1 cellular context compared by ENCODE assay signal in the genomic region with DNA sequence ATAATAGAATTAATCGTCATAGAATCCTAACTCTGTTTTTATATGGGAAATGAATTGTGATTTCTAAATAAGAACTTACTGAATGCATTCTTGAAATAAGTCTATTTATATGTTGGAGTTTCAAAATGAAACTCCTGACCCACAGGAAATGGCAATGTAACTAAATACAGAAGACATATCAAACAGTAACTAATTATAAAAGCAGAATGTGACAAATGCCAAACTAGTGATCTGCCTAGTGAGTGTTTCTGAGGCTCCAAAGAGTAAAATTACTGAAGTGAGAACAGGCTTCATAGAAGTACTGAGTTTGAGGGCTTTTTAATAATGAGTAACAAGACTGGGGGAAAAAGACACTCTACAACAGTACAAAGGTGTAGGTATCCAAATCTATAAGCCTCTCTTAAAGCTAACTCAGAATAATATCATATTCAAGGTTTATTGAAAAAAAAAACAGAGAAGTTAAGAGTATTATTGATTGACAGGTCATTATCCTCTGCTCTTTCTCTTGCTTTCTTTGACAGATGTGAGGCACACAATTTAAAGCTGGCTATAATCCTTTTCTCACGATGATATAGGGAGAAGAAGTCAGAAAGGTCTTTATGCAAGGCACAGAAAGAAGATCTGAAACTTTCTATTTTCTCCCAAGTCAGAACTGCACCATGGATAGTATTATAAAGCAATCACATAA.
TF ChIP-seq lines count a peak whose summit lies in the region.

No MANE protein-coding gene starts in this region.

TF ChIP-seq in HepG2, 621 proteins besides CTCF, POLR2A, EP300 and RAD21:
- TF ChIP-seq AHR (CRISPR knock-in tag; IDR thresholded peaks at IDR 0.05) (no peak), YEATS2 (CRISPR knock-in tag; IDR thresholded peaks at IDR 0.05; ENCODE audit: borderline replicate concordance) (no peak), SOX13 (IDR thresholded peaks at IDR 0.05) (no peak), SOX13 (CRISPR knock-in tag; conservative IDR thresholded peaks at IDR 0.05 in 1 of 2, IDR thresholded peaks at IDR 0.05 in 1 of 2) (no peak)
